ENCODE assay signal across 1 cellular context in the genomic region with DNA sequence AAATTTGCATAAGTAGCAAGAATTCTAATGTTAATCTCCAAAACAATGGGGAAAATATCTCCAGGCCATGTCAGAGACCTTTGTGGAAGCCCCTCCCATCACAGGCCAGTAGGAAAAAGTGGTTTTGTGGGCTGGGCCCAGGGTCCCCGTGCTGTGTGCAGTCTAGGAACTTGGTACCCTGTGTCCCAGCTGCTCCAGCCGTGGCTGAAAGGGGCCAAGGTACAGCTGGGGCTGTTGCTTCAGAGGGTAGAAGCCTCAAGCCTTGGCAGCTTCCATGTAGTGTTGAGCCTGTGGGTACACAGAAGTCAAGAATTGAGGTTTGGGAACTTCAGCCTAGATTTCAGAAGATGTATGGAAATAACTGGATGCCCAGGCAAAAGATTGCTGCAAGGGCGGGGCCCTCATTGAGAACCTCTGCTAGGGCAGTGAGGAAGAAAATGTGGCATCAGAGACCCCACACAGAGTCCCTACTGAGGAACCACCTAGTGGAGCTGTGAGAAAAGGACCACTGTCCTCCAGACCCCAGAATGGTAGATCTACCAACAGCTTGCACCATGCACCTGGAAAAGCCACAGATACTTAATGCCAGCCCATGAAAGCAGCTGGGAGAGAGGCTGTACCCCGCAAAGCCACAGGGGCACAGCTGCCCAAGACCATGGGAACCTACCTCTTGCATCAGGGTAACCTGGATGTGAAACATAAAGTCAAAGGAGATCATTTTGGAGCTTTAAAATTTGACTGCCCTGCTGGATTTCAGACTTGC.
TF ChIP-seq lines count a peak whose summit lies in the region.
"Not testable (repeated sequence)": the region's sequence is repeated elsewhere in the genome, so short reads cannot be mapped to it uniquely, and the experiment has no call there.

No MANE protein-coding gene starts in this region.

TF ChIP-seq in HepG2, 621 proteins besides CTCF, POLR2A, EP300 and RAD21:
- peak; percentile 46; the same call in 1 of the 2 replicates for TF ChIP-seq HNF4A (CRISPR knock-in tag; IDR thresholded peaks at IDR 0.05)
- TF ChIP-seq, protein P1, sequence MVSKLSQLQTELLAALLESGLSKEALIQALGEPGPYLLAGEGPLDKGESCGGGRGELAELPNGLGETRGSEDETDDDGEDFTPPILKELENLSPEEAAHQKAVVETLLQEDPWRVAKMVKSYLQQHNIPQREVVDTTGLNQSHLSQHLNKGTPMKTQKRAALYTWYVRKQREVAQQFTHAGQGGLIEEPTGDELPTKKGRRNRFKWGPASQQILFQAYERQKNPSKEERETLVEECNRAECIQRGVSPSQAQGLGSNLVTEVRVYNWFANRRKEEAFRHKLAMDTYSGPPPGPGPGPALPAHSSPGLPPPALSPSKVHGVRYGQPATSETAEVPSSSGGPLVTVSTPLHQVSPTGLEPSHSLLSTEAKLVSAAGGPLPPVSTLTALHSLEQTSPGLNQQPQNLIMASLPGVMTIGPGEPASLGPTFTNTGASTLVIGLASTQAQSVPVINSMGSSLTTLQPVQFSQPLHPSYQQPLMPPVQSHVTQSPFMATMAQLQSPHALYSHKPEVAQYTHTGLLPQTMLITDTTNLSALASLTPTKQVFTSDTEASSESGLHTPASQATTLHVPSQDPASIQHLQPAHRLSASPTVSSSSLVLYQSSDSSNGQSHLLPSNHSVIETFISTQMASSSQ (IDR thresholded peaks at IDR 0.05; ENCODE audit: low read depth): not testable (repeated sequence)
- TF ChIP-seq, protein P1 (CRISPR knock-in tag; IDR thresholded peaks at IDR 0.05; ENCODE audit: borderline replicate concordance): 0 out of 2 replicates have a peak, but pooled peaks have one; percentile 3
